In the genomic region with DNA sequence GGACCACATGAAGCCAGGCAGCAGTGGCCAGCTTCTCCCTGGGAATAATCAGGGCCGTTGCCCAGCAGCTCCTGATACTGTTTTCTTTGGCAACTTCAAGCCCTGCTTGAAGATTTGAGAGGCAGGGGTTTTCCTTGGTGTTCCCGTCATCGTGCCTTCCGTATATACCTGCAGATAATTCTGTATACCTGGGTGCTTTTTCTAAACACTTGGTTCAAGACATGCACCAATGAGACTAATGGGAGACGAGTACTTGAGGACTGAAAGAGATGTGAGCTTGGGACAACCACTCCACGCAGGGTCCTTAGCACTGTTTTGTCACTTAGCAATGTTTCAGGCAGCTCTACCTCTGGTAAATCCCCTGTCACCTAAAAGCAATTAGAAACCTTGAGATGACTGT, we compare ENCODE assay signal across 33 cellular contexts.
"Had no signal": no experiment of that assay in that cellular context is flagged by ENCODE, and none has a peak within 500 bp of the region (broad histone marks: within the 10 kb centered on the region; RNA-seq: fewer than 3 reads in every experiment).

No MANE protein-coding gene starts in this region.

- H3K9me3 ChIP-seq: adrenal gland, body of pancreas, breast epithelium had no signal

- H3K4me3 ChIP-seq: adrenal gland, body of pancreas, breast epithelium had no signal

- H3K36me3 ChIP-seq: adrenal gland, brain microvascular endothelial cell, breast epithelium had no signal

- DNase-seq: activated B cell treated with CpG ODN at 0.5 μM for 24 hours; activated CD4-positive, alpha-beta memory T cell treated with anti-CD3 and anti-CD28 coated beads for 36 hours; activated CD4-positive, alpha-beta T cell treated with anti-CD3 and anti-CD28 coated beads for 4 hours; activated CD4-positive, alpha-beta T cell treated with anti-CD3 and anti-CD28 coated beads, Interleukin-2, amount 10 ng/mL, durations not matched to agents 24 days and 14 days; activated CD4-positive, alpha-beta T cell treated with anti-CD3 and anti-CD28 coated beads, Interleukin-2, amount 50 U/mL, for 1 hour; activated CD4-positive, alpha-beta T cell treated with anti-CD3 and anti-CD28 coated beads, Interleukin-2, amount 50 U/mL, for 4 hours; activated CD4-positive, CD25-positive, alpha-beta regulatory T cell treated with anti-CD3 and anti-CD28 coated beads, Interleukin-2, amount 50 U/mL, for 72 hours; activated CD8-positive, alpha-beta memory T cell treated with anti-CD3 and anti-CD28 coated beads, Interleukin-2, amount 50 U/mL, for 4 hours; activated CD8-positive, alpha-beta T cell treated with anti-CD3 and anti-CD28 coated beads for 36 hours; activated effector memory CD4-positive, alpha-beta T cell treated with anti-CD3 and anti-CD28 coated beads, Interleukin-2, amount 50 U/mL, for 16 hours; activated gamma-delta T cell treated with Interleukin-2 at 50 U/mL for 16 hours; activated naive CD4-positive, alpha-beta T cell; activated naive CD4-positive, alpha-beta T cell treated with anti-CD3 and anti-CD28 coated beads for 36 hours; activated naive CD4-positive, alpha-beta T cell treated with anti-CD3 and anti-CD28 coated beads, Interleukin-2, amount 50 U/mL, for 16 hours; activated naive CD8-positive, alpha-beta T cell treated with anti-CD3 and anti-CD28 coated beads for 36 hours; activated T-cell treated with anti-CD3 and anti-CD28 coated beads for 4 hours; activated T-cell treated with anti-CD3 and anti-CD28 coated beads, Interleukin-2, amount 50 U/mL, for 1 hour; activated T-cell treated with anti-CD3 and anti-CD28 coated beads, Interleukin-2, amount 50 U/mL, for 4 hours; activated T-cell treated with anti-CD3 and anti-CD28 coated beads, Interleukin-2, amount 50 U/mL, for 72 hours; adrenal gland; amniotic stem cell; aorta; body of pancreas; brain microvascular endothelial cell; central memory CD4-positive, alpha-beta T cell; T-helper 2 cell; T-helper 9 cell had no signal

- H3K4me1 ChIP-seq: adrenal gland, body of pancreas, breast epithelium had no signal

- H3K27me3 ChIP-seq: adrenal gland, body of pancreas, brain microvascular endothelial cell, breast epithelium had no signal

- H3K27ac ChIP-seq: adrenal gland, body of pancreas, brain microvascular endothelial cell, breast epithelium, VCaP had no signal

- ATAC-seq: activated CD8-positive, alpha-beta T cell treated with anti-CD3 and anti-CD28 coated beads for 36 hours; activated naive CD4-positive, alpha-beta T cell treated with anti-CD3 and anti-CD28 coated beads, Interleukin-2, amount 50 U/mL, for 72 hours; activated T-cell treated with anti-CD3 and anti-CD28 coated beads, Interleukin-2, amount 50 U/mL, for 4 hours; activated T-cell treated with anti-CD3 and anti-CD28 coated beads, Interleukin-2, amount 50 U/mL, for 72 hours; activated T-helper 17 cell treated with anti-CD3 and anti-CD28 coated beads, Interleukin-2, amount 50 U/mL, for 72 hours; body of pancreas had no signal

- FAIRE-seq: astrocyte, TTC549 had no signal
